In genomic region chr15:65869127-65869953, GRCh38 we compare ENCODE assay signal across 8 cellular contexts. TPM values are rescaled to one million over a fixed set of nuclear protein-coding genes. Genes with fewer than 3 reads are reported as not detected.
DNase-seq lines count a peak whose midpoint lies in the region; ATAC-seq and TF ChIP-seq lines count a peak whose summit lies in the region.

RAB11A (plus strand) TSS chr15:65869491; CDS start chr15:65869586, 95 bp downstream.

- 0 to 1% (median 0%) methylated on average over 61 to 62 of the region's 62 CpGs for WGBS in ovary, 3 donors
- WGBS in thyroid gland, 2 donors, result 0 to 1% methylated on average over 29 to 43 of the region's 62 CpGs

- peak within 1 kb of the TSS; percentile 97 for H3K4me3 Mint-ChIP-seq in activated naive CD8-positive, alpha-beta T cell treated with anti-CD3 and anti-CD28 coated beads for 36 hours

- H3K9me3 Mint-ChIP-seq in activated naive CD8-positive, alpha-beta T cell treated with anti-CD3 and anti-CD28 coated beads for 36 hours, result no peaks in the 10 kb centered on the region

- no peaks in the 10 kb centered on the region for H3K27me3 ChIP-seq in ovary
- H3K27me3 ChIP-seq in thyroid gland, result no peaks in the 10 kb centered on the region

- peak; percentile 91 for ATAC-seq in HG02642 (IDR thresholded peaks at IDR 0.05; ENCODE audit: poor library complexity, unreplicated experiment)

- TF ChIP-seq CTCF in GM12865 (IDR thresholded peaks at IDR 0.05; ENCODE audit: insufficient read depth, low read depth, low read length, missing control alignments) (peak; percentile 56), ovary (IDR thresholded peaks at IDR 0.05) (peak in 2 of 3 donors; percentile 59 to 66), thyroid gland (IDR thresholded peaks at IDR 0.05) (peak in 3 of 6 experiments; percentile 3 to 51 (median 34))

- peaks cover 2% of the 10 kb centered on the region for H3K4me1 ChIP-seq in ovary (ENCODE audit: insufficient read depth)
- peaks cover 13 to 18% of the 10 kb centered on the region in 2 donors for H3K4me1 ChIP-seq in thyroid gland

- peaks cover 24% of the 10 kb centered on the region for H3K4me1 Mint-ChIP-seq in activated naive CD8-positive, alpha-beta T cell treated with anti-CD3 and anti-CD28 coated beads for 36 hours

- H3K36me3 Mint-ChIP-seq in activated naive CD8-positive, alpha-beta T cell treated with anti-CD3 and anti-CD28 coated beads for 36 hours, result peaks cover 8% of the 10 kb centered on the region

- H3K9me3 ChIP-seq in ovary, result no peaks in the 10 kb centered on the region
- H3K9me3 ChIP-seq in thyroid gland, result no peaks in the 10 kb centered on the region

- peaks cover 7% of the 10 kb centered on the region for H3K27me3 Mint-ChIP-seq in activated naive CD8-positive, alpha-beta T cell treated with anti-CD3 and anti-CD28 coated beads for 36 hours

- intact Hi-C loops in head of caudate nucleus (cut with DNase I) (loop anchor here (5.0 kb wide), 1 partner anchor 77 kb away; the partner anchor contains the start of gene DENND4A), ovary (cut with DNase I) (loop anchor here in 1 of 4 donors (2.0 kb wide), 1 partner anchor 37 kb away; no protein-coding TSS in a partner anchor), thyroid gland (cut with DNase I) (no loop called here)

- DNase-seq in GM12865 (ENCODE audit: low read depth) (peak; percentile 99), NCI-H1105 (lab: John Stamatoyannopoulos, UW) (peak; percentile 98), SKM-1 treated with dmso at 0.1 percent for 144 hours (lab: John Stamatoyannopoulos, UW; ENCODE audit: unreplicated experiment) (peak; percentile 94), head of caudate nucleus (peak; percentile 92 to 99 (median 97)), ovary (peak; percentile 95 to 96 (median 95)), thyroid gland (peak; percentile 94 to 95)
- DNase-seq in activated naive CD8-positive, alpha-beta T cell treated with anti-CD3 and anti-CD28 coated beads for 36 hours, result peak; percentile 97

- H3K27ac ChIP-seq in ovary (peak within 1 kb of the TSS; percentile 91 to 96), thyroid gland (peak within 1 kb of the TSS; percentile 88 to 93 (median 89))

- H3K27ac Mint-ChIP-seq in activated naive CD8-positive, alpha-beta T cell treated with anti-CD3 and anti-CD28 coated beads for 36 hours, result peak within 1 kb of the TSS; percentile 95

- no peaks in the 10 kb centered on the region for H3K36me3 ChIP-seq in ovary
- H3K36me3 ChIP-seq in thyroid gland, result no peaks in the 10 kb centered on the region

- TF ChIP-seq EP300 in ovary (IDR thresholded peaks at IDR 0.05), result peak; percentile 67

- peak within 1 kb of the TSS; percentile 94 for H3K4me3 ChIP-seq in GM12865 (ENCODE audit: low read depth, low read length)
- peak within 1 kb of the TSS; percentile 96 for H3K4me3 ChIP-seq in ovary
- H3K4me3 ChIP-seq in thyroid gland (replicated peaks in 1 of 3), result peak within 1 kb of the TSS; percentile 93 to 100 (median 95)

- peak; percentile 91 for TF ChIP-seq POLR2A in ovary (IDR thresholded peaks at IDR 0.05)
- TF ChIP-seq POLR2A in thyroid gland (IDR thresholded peaks at IDR 0.05), result peak; percentile 36 to 94

RNA-seq across cellular contexts. Expression of gene RAB11A, which starts in this region (rescaled TPM):
- 100 to 1,000 TPM; 129 to 130 TPM for total RNA-seq in activated naive CD8-positive, alpha-beta T cell treated with anti-CD3 and anti-CD28 coated beads for 36 hours
- total RNA-seq in ovary (100 to 1,000 TPM in 5 of 7 donors, 10 to 100 TPM in 2; 47.0 to 163 (median 139) TPM), thyroid gland (100 to 1,000 TPM; 201 to 369 (median 280) TPM)
- 100 to 1,000 TPM; 110 to 249 TPM for polyA plus RNA-seq in ovary

Comparison
In these comparisons a context has a peak if more than half of its experiments do, and no peak if none do; other contexts are left out.
1. Peak in every context shown above with its lines: DNase-seq, ATAC-seq, H3K4me3 ChIP-seq and H3K27ac ChIP-seq.